Comparison of ENCODE assay signal across 1 cellular context in the genomic region with DNA sequence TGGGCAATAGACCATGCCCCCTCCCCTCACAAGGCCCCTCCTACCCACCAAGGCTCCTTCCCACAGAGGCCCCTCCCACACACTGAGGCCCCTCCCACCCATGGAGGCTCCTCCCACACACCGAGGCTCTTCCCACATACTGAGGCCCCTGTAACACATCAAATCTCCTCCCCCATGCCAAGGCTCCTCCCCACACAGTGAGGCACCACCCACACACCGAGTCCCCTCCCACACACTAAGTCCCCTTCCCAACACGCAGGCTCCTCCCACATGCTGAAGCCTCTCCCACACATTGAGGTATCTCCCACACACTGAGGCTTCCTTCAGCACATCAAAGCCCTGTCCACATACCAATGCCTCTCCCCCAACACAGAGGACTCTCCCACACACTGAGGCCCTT.
TF ChIP-seq lines count a peak whose summit lies in the region.

No MANE protein-coding gene starts in this region.

TF ChIP-seq in H1, 55 proteins besides CTCF, POLR2A, EP300 and RAD21 (continued from another document):
- no peak for TF ChIP-seq SAP30 (IDR thresholded peaks at IDR 0.05; ENCODE audit: insufficient read depth, insufficient replicate concordance, low read length)
